Comparison of ENCODE assay signal across 8 cellular contexts in genomic region chr11:2382927-2383822, GRCh38. TPM values are rescaled to one million over a fixed set of nuclear protein-coding genes. Genes with fewer than 3 reads are reported as not detected.
DNase-seq lines count a peak whose midpoint lies in the region; ATAC-seq and TF ChIP-seq lines count a peak whose summit lies in the region.

No MANE protein-coding gene starts in this region.

- no peak overlapping the region for H3K18ac ChIP-seq in trophoblast cell (ENCODE audit: low read length)

- H2AFZ ChIP-seq in trophoblast cell (ENCODE audit: insufficient read depth, low read length, poor library complexity), result no peak overlapping the region

- no peak for TF ChIP-seq CTCF in CD8-positive, alpha-beta T cell (IDR thresholded peaks at IDR 0.05)
- TF ChIP-seq CTCF in Peyer's patch (IDR thresholded peaks at IDR 0.05), result no peak
- no peak for TF ChIP-seq CTCF in fibroblast of mammary gland (conservative IDR thresholded peaks at IDR 0.05; ENCODE audit: control insufficient read depth, insufficient read depth, low read depth, low read length)

- no peak overlapping the region for H4K12ac ChIP-seq in trophoblast cell (ENCODE audit: low read depth, low read length)

- no peak overlapping the region for H3K23ac ChIP-seq in trophoblast cell (ENCODE audit: low read length)

- peaks cover 7% of the 10 kb centered on the region for H3K79me2 ChIP-seq in trophoblast cell (ENCODE audit: control insufficient read depth, insufficient read depth, low read length, poor library complexity)

- TF ChIP-seq POLR2A in Peyer's patch (IDR thresholded peaks at IDR 0.05), result no peak

- no peak for DNase-seq in CD8-positive, alpha-beta T cell
- DNase-seq in Peyer's patch, result peak in 2 of 3 donors; percentile 48 to 63
- DNase-seq in fibroblast of mammary gland (ENCODE audit: low read depth), result peak; percentile 67
- DNase-seq in trophoblast cell, result peak in 1 of 2 donors; percentile 11
- no peak for DNase-seq in mesenteric fat pad (ENCODE audit: low spot score)
- no peak for DNase-seq in effector CD8-positive, alpha-beta T cell (lab: John Stamatoyannopoulos, UW)

- no peak overlapping the region for H3K9ac ChIP-seq in trophoblast cell (ENCODE audit: low read length)

- peaks cover 1% of the 10 kb centered on the region for H3K79me1 ChIP-seq in trophoblast cell (ENCODE audit: low read length)

- H3K36me3 Mint-ChIP-seq in CD8-positive, alpha-beta T cell, result peaks cover 9% of the 10 kb centered on the region

- H3K4ac ChIP-seq in trophoblast cell (ENCODE audit: low read depth, low read length), result peak overlapping the region; percentile 47

- no peaks in the 10 kb centered on the region for H3K36me3 ChIP-seq in CD8-positive, alpha-beta T cell (ENCODE audit: insufficient read depth, low read length)
- H3K36me3 ChIP-seq in Peyer's patch (no peaks in the 10 kb centered on the region), trophoblast cell (ENCODE audit: control insufficient read depth in 1 of 2, insufficient read depth in 2 of 2, low read length in 2 of 2) (peaks cover 11 to 21% of the 10 kb centered on the region in 2 experiments)

- H3K4me1 ChIP-seq in CD8-positive, alpha-beta T cell (ENCODE audit: insufficient read depth, low read length), result peaks cover 71% of the 10 kb centered on the region
- peaks cover 0 to 95% (median 77%) of the 10 kb centered on the region in 4 donors for H3K4me1 ChIP-seq in Peyer's patch
- H3K4me1 ChIP-seq in trophoblast cell (ENCODE audit: control insufficient read depth in 1 of 2, insufficient read depth in 2 of 2, low read length in 2 of 2), result peaks cover 2 to 22% of the 10 kb centered on the region in 2 experiments

- H3K27ac Mint-ChIP-seq in CD8-positive, alpha-beta T cell, result peak overlapping the region; percentile 60

- WGBS in trophoblast cell (ENCODE audit: extremely low coverage, insufficient coverage, insufficient read length), result no CpG with 5 or more reads among the region's 25 CpGs

- H3K27me3 ChIP-seq in CD8-positive, alpha-beta T cell (ENCODE audit: insufficient read depth, low read length), result no peaks in the 10 kb centered on the region
- H3K27me3 ChIP-seq in Peyer's patch (no peaks in the 10 kb centered on the region), trophoblast cell (ENCODE audit: insufficient read depth, low read length) (no peaks in the 10 kb centered on the region)

- no peaks in the 10 kb centered on the region for H3K9me3 Mint-ChIP-seq in CD8-positive, alpha-beta T cell

- POLR2A ChIA-PET in CD8-positive, alpha-beta T cell (lab: Charles Lee), result no interaction called here

- no peak overlapping the region for H2BK5ac ChIP-seq in trophoblast cell (ENCODE audit: low read depth, low read length, poor library complexity)

- H3K4me3 Mint-ChIP-seq in CD8-positive, alpha-beta T cell, result no peak overlapping the region

- no peak overlapping the region for H3K27ac ChIP-seq in CD8-positive, alpha-beta T cell (ENCODE audit: low read depth, low read length)
- H3K27ac ChIP-seq in Peyer's patch (peak overlapping the region; percentile 87 to 97 (median 94)), trophoblast cell (ENCODE audit: low read depth, low read length) (no peak overlapping the region)

- H3K4me1 Mint-ChIP-seq in CD8-positive, alpha-beta T cell (ENCODE audit: low read depth), result peaks cover 71% of the 10 kb centered on the region

- H2AK5ac ChIP-seq in trophoblast cell (ENCODE audit: low read length), result no peak overlapping the region

- no peak overlapping the region for H3K4me2 ChIP-seq in trophoblast cell (ENCODE audit: low read length)

- H4K8ac ChIP-seq in trophoblast cell (ENCODE audit: low read depth, low read length), result no peak overlapping the region

- H3K9me3 ChIP-seq in CD8-positive, alpha-beta T cell (ENCODE audit: low read length), result no peaks in the 10 kb centered on the region
- H3K9me3 ChIP-seq in Peyer's patch (no peaks in the 10 kb centered on the region), trophoblast cell (ENCODE audit: insufficient read depth, low read depth, low read length) (peaks cover 8% of the 10 kb centered on the region)

- no peak overlapping the region for H2BK12ac ChIP-seq in trophoblast cell (ENCODE audit: low read length)

- H2BK120ac ChIP-seq in trophoblast cell (ENCODE audit: insufficient read depth, low read length, poor library complexity), result no peak overlapping the region

- H3K14ac ChIP-seq in trophoblast cell (ENCODE audit: low read length), result no peak overlapping the region

- intact Hi-C loops in CD8-positive, alpha-beta T cell (cut with DNase I, micrococcal nuclease), result no loop called here

- no peaks in the 10 kb centered on the region for H3K27me3 Mint-ChIP-seq in CD8-positive, alpha-beta T cell (ENCODE audit: low read depth)

- H4K91ac ChIP-seq in trophoblast cell (ENCODE audit: low read depth, low read length), result no peak overlapping the region

- CTCF ChIA-PET in CD8-positive, alpha-beta T cell (lab: Charles Lee), result interaction anchor here (1.0 to 1.3 kb wide), 4 partner anchors 16 to 78 kb away, joined by 3 read pairs; partner anchors contain the start of gene TSSC4

- ATAC-seq in CD8-positive, alpha-beta T cell, result no peak
- ATAC-seq in HG03378 (IDR thresholded peaks at IDR 0.05; ENCODE audit: unreplicated experiment) (no peak), GM18498 (IDR thresholded peaks at IDR 0.05; ENCODE audit: unreplicated experiment) (no peak)

- H3K4me3 ChIP-seq in CD8-positive, alpha-beta T cell (ENCODE audit: low read depth, low read length), result no peak overlapping the region
- H3K4me3 ChIP-seq in Peyer's patch (no peak overlapping the region), fibroblast of mammary gland (ENCODE audit: control insufficient read depth, low read depth, low read length) (no peak overlapping the region), trophoblast cell (ENCODE audit: low read depth, low read length) (no peak overlapping the region)

RNA-seq across cellular contexts. Expression of gene CD81, which starts 6.1 kb away (rescaled TPM):
- 100 to 1,000 TPM; 165 to 166 TPM for total RNA-seq in CD8-positive, alpha-beta T cell
- total RNA-seq in Peyer's patch (100 to 1,000 TPM in 2 of 4 donors, 10 to 100 TPM in 2; 49.2 to 124 (median 100) TPM), mesenteric fat pad (723 TPM)
- 242 and 246 TPM in 2 replicates for polyA plus RNA-seq in trophoblast cell (2013)

RNA-seq across cellular contexts. Expression of gene TSSC4, which starts 17.4 kb away (rescaled TPM):
- 10 to 100 TPM; 48.8 to 49.5 TPM for total RNA-seq in CD8-positive, alpha-beta T cell
- total RNA-seq in Peyer's patch (10 to 100 TPM; 16.5 to 40.2 (median 34.1) TPM), mesenteric fat pad (55.2 TPM)
- polyA plus RNA-seq in trophoblast cell (2013), result 87.7 and 88.6 TPM in 2 replicates

Comparison
In these comparisons a context has a peak if more than half of its experiments do, and no peak if none do; other contexts are left out.
1. DNase-seq: peak in Peyer's patch (2 of 3) and fibroblast of mammary gland (single experiment); none in CD8-positive, alpha-beta T cell (0 of 7), mesenteric fat pad (single experiment) and effector CD8-positive, alpha-beta T cell (single experiment).
2. H3K27ac ChIP-seq: peak in Peyer's patch (4 of 4); none in CD8-positive, alpha-beta T cell (single experiment) and trophoblast cell (single experiment).